2 cellular contexts compared by ENCODE assay signal in the genomic region with DNA sequence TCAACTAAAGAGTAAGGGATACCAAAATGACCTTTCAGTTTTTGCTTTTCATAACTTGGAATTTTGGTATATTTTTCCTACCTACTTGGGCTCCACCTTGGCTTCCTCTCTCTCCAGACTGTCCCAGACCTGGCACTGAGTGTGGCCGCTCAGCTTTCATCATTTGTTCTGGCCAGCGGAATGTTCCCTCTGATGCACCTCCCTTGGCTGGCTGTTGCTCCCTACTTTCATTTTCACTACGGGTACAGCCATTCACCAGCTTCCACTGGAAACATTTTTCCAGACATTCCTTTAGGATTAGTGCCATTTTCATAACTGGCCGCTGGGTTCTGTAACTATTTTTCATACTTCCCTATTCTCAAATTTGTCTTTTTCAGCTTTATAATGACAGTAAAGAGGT.
A peak's percentile ranks its signal among the peaks of the same experiment; 100 is the strongest.
TF ChIP-seq lines count a peak whose summit lies in the region.

No MANE protein-coding gene starts in this region.

TF ChIP-seq in liver, 16 proteins besides CTCF, POLR2A, EP300 and RAD21 (continued from another document):
- no peak for TF ChIP-seq EGR1 (IDR thresholded peaks at IDR 0.05; ENCODE audit: low read depth in 2 of 2)
- peak; percentile 29 to 34 for TF ChIP-seq HNF4A (conservative IDR thresholded peaks at IDR 0.05)

TF ChIP-seq in GM23338, 12 proteins besides CTCF, POLR2A, EP300 and RAD21 (continued from another document):
- TF ChIP-seq, protein P1, sequence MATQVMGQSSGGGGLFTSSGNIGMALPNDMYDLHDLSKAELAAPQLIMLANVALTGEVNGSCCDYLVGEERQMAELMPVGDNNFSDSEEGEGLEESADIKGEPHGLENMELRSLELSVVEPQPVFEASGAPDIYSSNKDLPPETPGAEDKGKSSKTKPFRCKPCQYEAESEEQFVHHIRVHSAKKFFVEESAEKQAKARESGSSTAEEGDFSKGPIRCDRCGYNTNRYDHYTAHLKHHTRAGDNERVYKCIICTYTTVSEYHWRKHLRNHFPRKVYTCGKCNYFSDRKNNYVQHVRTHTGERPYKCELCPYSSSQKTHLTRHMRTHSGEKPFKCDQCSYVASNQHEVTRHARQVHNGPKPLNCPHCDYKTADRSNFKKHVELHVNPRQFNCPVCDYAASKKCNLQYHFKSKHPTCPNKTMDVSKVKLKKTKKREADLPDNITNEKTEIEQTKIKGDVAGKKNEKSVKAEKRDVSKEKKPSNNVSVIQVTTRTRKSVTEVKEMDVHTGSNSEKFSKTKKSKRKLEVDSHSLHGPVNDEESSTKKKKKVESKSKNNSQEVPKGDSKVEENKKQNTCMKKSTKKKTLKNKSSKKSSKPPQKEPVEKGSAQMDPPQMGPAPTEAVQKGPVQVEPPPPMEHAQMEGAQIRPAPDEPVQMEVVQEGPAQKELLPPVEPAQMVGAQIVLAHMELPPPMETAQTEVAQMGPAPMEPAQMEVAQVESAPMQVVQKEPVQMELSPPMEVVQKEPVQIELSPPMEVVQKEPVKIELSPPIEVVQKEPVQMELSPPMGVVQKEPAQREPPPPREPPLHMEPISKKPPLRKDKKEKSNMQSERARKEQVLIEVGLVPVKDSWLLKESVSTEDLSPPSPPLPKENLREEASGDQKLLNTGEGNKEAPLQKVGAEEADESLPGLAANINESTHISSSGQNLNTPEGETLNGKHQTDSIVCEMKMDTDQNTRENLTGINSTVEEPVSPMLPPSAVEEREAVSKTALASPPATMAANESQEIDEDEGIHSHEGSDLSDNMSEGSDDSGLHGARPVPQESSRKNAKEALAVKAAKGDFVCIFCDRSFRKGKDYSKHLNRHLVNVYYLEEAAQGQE (IDR thresholded peaks at IDR 0.05; ENCODE audit: unreplicated experiment), result no peak
- TF ChIP-seq, protein P2, sequence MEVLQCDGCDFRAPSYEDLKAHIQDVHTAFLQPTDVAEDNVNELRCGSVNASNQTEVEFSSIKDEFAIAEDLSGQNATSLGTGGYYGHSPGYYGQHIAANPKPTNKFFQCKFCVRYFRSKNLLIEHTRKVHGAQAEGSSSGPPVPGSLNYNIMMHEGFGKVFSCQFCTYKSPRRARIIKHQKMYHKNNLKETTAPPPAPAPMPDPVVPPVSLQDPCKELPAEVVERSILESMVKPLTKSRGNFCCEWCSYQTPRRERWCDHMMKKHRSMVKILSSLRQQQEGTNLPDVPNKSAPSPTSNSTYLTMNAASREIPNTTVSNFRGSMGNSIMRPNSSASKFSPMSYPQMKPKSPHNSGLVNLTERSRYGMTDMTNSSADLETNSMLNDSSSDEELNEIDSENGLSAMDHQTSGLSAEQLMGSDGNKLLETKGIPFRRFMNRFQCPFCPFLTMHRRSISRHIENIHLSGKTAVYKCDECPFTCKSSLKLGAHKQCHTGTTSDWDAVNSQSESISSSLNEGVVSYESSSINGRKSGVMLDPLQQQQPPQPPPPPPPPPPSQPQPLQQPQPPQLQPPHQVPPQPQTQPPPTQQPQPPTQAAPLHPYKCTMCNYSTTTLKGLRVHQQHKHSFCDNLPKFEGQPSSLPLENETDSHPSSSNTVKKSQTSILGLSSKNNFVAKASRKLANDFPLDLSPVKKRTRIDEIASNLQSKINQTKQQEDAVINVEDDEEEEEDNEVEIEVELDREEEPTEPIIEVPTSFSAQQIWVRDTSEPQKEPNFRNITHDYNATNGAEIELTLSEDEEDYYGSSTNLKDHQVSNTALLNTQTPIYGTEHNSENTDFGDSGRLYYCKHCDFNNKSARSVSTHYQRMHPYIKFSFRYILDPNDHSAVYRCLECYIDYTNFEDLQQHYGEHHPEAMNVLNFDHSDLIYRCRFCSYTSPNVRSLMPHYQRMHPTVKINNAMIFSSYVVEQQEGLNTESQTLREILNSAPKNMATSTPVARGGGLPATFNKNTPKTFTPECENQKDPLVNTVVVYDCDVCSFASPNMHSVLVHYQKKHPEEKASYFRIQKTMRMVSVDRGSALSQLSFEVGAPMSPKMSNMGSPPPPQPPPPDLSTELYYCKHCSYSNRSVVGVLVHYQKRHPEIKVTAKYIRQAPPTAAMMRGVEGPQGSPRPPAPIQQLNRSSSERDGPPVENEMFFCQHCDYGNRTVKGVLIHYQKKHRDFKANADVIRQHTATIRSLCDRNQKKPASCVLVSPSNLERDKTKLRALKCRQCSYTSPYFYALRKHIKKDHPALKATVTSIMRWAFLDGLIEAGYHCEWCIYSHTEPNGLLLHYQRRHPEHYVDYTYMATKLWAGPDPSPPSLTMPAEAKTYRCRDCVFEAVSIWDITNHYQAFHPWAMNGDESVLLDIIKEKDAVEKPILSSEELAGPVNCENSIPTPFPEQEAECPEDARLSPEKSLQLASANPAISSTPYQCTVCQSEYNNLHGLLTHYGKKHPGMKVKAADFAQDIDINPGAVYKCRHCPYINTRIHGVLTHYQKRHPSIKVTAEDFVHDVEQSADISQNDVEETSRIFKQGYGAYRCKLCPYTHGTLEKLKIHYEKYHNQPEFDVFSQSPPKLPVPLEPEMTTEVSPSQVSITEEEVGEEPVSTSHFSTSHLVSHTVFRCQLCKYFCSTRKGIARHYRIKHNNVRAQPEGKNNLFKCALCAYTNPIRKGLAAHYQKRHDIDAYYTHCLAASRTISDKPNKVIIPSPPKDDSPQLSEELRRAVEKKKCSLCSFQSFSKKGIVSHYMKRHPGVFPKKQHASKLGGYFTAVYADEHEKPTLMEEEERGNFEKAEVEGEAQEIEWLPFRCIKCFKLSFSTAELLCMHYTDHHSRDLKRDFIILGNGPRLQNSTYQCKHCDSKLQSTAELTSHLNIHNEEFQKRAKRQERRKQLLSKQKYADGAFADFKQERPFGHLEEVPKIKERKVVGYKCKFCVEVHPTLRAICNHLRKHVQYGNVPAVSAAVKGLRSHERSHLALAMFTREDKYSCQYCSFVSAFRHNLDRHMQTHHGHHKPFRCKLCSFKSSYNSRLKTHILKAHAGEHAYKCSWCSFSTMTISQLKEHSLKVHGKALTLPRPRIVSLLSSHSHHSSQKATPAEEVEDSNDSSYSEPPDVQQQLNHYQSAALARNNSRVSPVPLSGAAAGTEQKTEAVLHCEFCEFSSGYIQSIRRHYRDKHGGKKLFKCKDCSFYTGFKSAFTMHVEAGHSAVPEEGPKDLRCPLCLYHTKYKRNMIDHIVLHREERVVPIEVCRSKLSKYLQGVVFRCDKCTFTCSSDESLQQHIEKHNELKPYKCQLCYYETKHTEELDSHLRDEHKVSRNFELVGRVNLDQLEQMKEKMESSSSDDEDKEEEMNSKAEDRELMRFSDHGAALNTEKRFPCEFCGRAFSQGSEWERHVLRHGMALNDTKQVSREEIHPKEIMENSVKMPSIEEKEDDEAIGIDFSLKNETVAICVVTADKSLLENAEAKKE (CRISPR knock-in tag; IDR thresholded peaks at IDR 0.05), result no peak
- TF ChIP-seq ZNF331 (CRISPR knock-in tag; IDR thresholded peaks at IDR 0.05; ENCODE audit: low read depth), result no peak
- TF ChIP-seq ZNF114 (CRISPR knock-in tag; IDR thresholded peaks at IDR 0.05), result no peak
- TF ChIP-seq EZH2 (IDR thresholded peaks at IDR 0.05; ENCODE audit: low read depth, unreplicated experiment), result no peak
- TF ChIP-seq CREB1 (CRISPR knock-in tag; IDR thresholded peaks at IDR 0.05; ENCODE audit: low read depth), result no peak
- TF ChIP-seq NANOG (IDR thresholded peaks at IDR 0.05; ENCODE audit: borderline replicate concordance), result no peak
- no peak for TF ChIP-seq STAT1 (IDR thresholded peaks at IDR 0.05; ENCODE audit: unreplicated experiment)
